In the genomic region with DNA sequence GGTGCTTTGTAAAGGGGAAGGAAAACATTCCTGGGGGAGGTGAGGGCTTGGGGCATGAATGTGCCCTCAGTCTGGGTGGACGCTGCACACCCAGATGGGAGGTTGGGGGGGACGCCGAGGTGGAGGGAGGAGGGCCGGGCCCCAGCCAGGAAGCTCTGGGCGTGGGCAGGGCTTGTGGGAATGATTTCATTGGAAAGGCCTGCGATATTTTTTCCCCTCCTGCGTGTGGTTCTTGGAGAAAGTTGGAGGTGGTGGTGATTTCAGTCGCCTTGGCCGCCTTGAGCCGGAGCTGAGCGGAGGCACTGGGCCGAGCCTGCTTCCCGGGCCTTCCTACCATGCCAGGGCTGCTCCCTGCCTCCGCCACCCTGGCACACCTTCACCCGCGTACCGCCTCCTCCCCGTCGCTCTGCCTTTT, we compare ENCODE assay signal across 1 cellular context.
TF ChIP-seq lines count a peak whose summit lies in the region.

No MANE protein-coding gene starts in this region.

TF ChIP-seq in H1, 55 proteins besides CTCF, POLR2A, EP300 and RAD21 (continued from another document):
- TF ChIP-seq, protein P1, sequence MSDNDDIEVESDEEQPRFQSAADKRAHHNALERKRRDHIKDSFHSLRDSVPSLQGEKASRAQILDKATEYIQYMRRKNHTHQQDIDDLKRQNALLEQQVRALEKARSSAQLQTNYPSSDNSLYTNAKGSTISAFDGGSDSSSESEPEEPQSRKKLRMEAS (IDR thresholded peaks at IDR 0.05), result no peak
- TF ChIP-seq BRCA1 (IDR thresholded peaks at IDR 0.05; ENCODE audit: low read depth, low read length) (no peak), SP1 (IDR thresholded peaks at IDR 0.05; ENCODE audit: low read depth, low read length) (no peak), JUN (IDR thresholded peaks at IDR 0.05; ENCODE audit: low read depth, low read length) (no peak), SAP30 (IDR thresholded peaks at IDR 0.05; ENCODE audit: insufficient read depth, insufficient replicate concordance, low read length) (no peak), PHF8 (conservative IDR thresholded peaks at IDR 0.05; ENCODE audit: low read depth, low read length) (no peak), ZNF274 (IDR thresholded peaks at IDR 0.05; ENCODE audit: borderline replicate concordance, extremely low read depth, low read length) (no peak), SP4 (IDR thresholded peaks at IDR 0.05; ENCODE audit: low read length) (no peak), EGR1 (IDR thresholded peaks at IDR 0.05; ENCODE audit: borderline replicate concordance, low read depth, low read length) (no peak)
